Comparison of ENCODE assay signal across 15 cellular contexts in the genomic region with DNA sequence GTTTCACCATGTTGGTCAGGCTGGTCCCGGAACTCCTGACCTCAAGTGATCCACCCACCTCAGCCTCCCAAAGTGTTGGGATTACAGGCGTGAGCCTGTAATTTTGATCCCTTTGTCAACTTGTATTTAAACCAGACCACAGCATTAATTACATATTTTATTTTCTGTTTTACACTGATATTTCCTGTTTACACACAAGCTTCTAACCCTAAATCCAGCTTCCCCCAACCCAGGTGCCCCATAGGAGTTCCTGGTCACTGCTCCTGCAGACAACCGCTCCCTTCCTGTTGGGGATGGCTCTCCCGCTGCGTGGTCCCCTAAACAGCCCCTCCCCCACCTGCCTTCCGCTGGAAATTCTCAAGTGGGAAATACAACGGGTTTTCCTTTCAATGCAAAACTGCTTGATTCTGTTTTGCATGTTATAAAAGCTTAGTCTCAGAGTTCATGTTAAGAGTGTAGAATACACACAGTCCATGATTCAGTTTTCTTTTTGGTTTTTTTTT.
"Had no signal": no experiment of that assay in that cellular context is flagged by ENCODE, and none has a peak within 500 bp of the region (broad histone marks: within the 10 kb centered on the region; RNA-seq: fewer than 3 reads in every experiment).

No MANE protein-coding gene starts in this region.

- H3K27ac ChIP-seq: hepatocyte, left ventricle myocardium inferior, neutrophil, tibial artery had no signal

- H3K9me3 Mint-ChIP-seq: naive thymus-derived CD8-positive, alpha-beta T cell had no signal

- H2AFZ ChIP-seq: hepatocyte had no signal

- H3K27ac Mint-ChIP-seq: naive thymus-derived CD8-positive, alpha-beta T cell; T-helper 17 cell had no signal

- H3K4me3 ChIP-seq: hepatocyte, left ventricle myocardium inferior, tibial artery had no signal

- H3K27me3 Mint-ChIP-seq: naive thymus-derived CD8-positive, alpha-beta T cell; T-helper 17 cell had no signal

- H3K4me3 Mint-ChIP-seq: naive thymus-derived CD8-positive, alpha-beta T cell; stimulated activated memory B cell treated with anti-CD40 and anti-IgM and Interleukin-4, amounts not matched to agents 10 μg/mL and 1 μg/mL and 100 μg/mL, for 72 hours; T-helper 17 cell had no signal

- H3K9me3 ChIP-seq: left ventricle myocardium inferior, neutrophil, tibial artery had no signal

- H3K27me3 ChIP-seq: hepatocyte, tibial artery had no signal

- ATAC-seq: naive thymus-derived CD8-positive, alpha-beta T cell; stimulated activated memory B cell treated with anti-CD40 and anti-IgM and Interleukin-4, amounts not matched to agents 10 μg/mL and 1 μg/mL and 100 μg/mL, for 72 hours; T-helper 17 cell had no signal

- H3K4me2 ChIP-seq: hepatocyte had no signal

- DNase-seq: activated CD4-positive, alpha-beta T cell treated with anti-CD3 and anti-CD28 coated beads for 4 hours; activated CD8-positive, alpha-beta memory T cell treated with anti-CD3 and anti-CD28 coated beads, Interleukin-2, amount 50 U/mL, for 48 hours; aorta; cortex of kidney; effector CD8-positive, alpha-beta T cell; erythroblast; left ventricle myocardium inferior; naive thymus-derived CD8-positive, alpha-beta T cell; posterior cingulate gyrus; stimulated activated CD4-positive, alpha-beta T cell treated with anti-CD3 and anti-CD28 coated beads, Interleukin-2, amount 100 ng/mL, for 48 hours; T-helper 17 cell; tibial artery had no signal
